11 cellular contexts compared by ENCODE assay signal in the genomic region with DNA sequence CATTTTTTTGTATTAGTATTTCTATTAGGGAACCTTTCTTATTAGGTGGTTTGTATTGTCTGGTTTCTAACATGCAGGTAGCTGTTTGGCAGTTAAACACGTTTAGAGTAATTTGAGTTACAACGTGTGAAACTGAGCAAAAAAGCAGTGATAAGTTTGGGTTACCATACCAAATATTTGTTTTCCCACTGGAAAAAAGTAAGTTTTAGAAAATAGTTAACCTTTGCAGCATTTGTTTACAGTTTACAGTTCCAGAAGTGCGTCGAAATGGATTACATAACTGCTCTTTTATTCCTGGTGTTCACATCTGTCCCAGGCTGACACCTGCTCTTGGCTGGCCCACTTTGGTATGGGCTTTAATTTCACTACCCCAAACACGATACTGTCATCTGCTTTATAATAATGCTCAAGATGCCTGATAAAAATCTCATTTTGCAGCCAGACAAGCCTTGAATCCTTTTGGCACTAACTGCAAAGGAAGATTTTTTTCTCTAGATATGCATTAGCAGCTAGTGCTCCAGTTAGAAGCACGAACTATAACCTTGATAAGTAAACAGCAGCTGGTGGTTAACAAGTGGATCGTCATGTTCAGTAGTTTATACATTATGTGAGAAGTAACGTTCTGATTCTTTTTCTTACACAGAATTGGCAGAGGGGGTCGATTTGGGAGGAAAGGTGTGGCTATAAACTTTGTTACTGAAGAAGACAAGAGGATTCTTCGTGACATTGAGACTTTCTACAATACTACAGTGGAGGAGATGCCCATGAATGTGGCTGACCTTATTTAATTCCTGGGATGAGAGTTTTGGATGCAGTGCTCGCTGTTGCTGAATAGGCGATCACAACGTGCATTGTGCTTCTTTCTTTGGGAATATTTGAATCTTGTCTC. TPM values are rescaled to one million over a fixed set of nuclear protein-coding genes. Genes with fewer than 3 reads are reported as not detected.
A peak's percentile ranks its signal among the peaks of the same experiment; 100 is the strongest.
DNase-seq lines count a peak whose midpoint lies in the region; ATAC-seq and TF ChIP-seq lines count a peak whose summit lies in the region.
"Had no signal": no experiment of that assay in that cellular context is flagged by ENCODE, and none has a peak within 500 bp of the region (broad histone marks: within the 10 kb centered on the region; RNA-seq: fewer than 3 reads in every experiment).

No MANE protein-coding gene starts in this region.

- no peak overlapping the region for H2AFZ ChIP-seq in neural cell (ENCODE audit: low read depth, low read length)

- H3F3A ChIP-seq in neural cell (ENCODE audit: insufficient read depth, low read length, poor library complexity, severe bottlenecking), result peaks cover 7% of the 10 kb centered on the region

- peaks cover 36% of the 10 kb centered on the region for H3K4me1 Mint-ChIP-seq in activated T-helper 2 cell treated with anti-CD3 and anti-CD28 coated beads, Interferon-gamma antibody, Interleukin-2, Interleukin-4, amounts not matched to agents 10 μg/mL and 5 μg/mL and 100 μg/mL, durations not matched to agents 14 hours and 24 hours and 36 hours (ENCODE audit: low read depth)

- TF ChIP-seq RAD21 in neural cell (conservative IDR thresholded peaks at IDR 0.05), result no peak

- H4K20me1 ChIP-seq in neural cell (ENCODE audit: insufficient read depth), result peaks cover 52% of the 10 kb centered on the region

- peaks cover 99% of the 10 kb centered on the region for H3K36me3 ChIP-seq in HUES48 (ENCODE audit: control insufficient read depth, insufficient read depth, low read length)
- peaks cover 38% of the 10 kb centered on the region for H3K36me3 ChIP-seq in neural cell (ENCODE audit: insufficient read depth, low read length)

- no peak overlapping the region for H3K9ac ChIP-seq in HUES48 (ENCODE audit: low read depth, low read length)
- H3K9ac ChIP-seq in neural cell (ENCODE audit: low read length), result no peak overlapping the region

- no peaks in the 10 kb centered on the region for H3K27me3 Mint-ChIP-seq in activated T-helper 2 cell treated with anti-CD3 and anti-CD28 coated beads, Interferon-gamma antibody, Interleukin-2, Interleukin-4, amounts not matched to agents 10 μg/mL and 5 μg/mL and 100 μg/mL, durations not matched to agents 14 hours and 24 hours and 36 hours (ENCODE audit: low read depth)

- ATAC-seq in GM19455 (IDR thresholded peaks at IDR 0.05; ENCODE audit: unreplicated experiment) (no peak), GM19328 (IDR thresholded peaks at IDR 0.05; ENCODE audit: unreplicated experiment) (no peak)

- H3K27ac Mint-ChIP-seq in activated T-helper 2 cell treated with anti-CD3 and anti-CD28 coated beads, Interferon-gamma antibody, Interleukin-2, Interleukin-4, amounts not matched to agents 10 μg/mL and 5 μg/mL and 100 μg/mL, durations not matched to agents 14 hours and 24 hours and 36 hours, result peak overlapping the region; percentile 72

- H3K4me3 Mint-ChIP-seq in activated T-helper 2 cell treated with anti-CD3 and anti-CD28 coated beads, Interferon-gamma antibody, Interleukin-2, Interleukin-4, amounts not matched to agents 10 μg/mL and 5 μg/mL and 100 μg/mL, durations not matched to agents 14 hours and 24 hours and 36 hours (ENCODE audit: low read depth), result peak overlapping the region; percentile 96

- peak; percentile 41 for DNase-seq in NCI-H2196 (lab: John Stamatoyannopoulos, UW; ENCODE audit: unreplicated experiment)
- no peak for DNase-seq in NCI-H2196 treated with DMSO at 0.1 percent for 48 hours (lab: John Stamatoyannopoulos, UW; ENCODE audit: unreplicated experiment)
- no peak for DNase-seq in activated T-helper 2 cell treated with anti-CD3 and anti-CD28 coated beads, Interferon-gamma antibody, Interleukin-2, Interleukin-4, amounts not matched to agents 10 μg/mL and 5 μg/mL and 100 μg/mL, durations not matched to agents 14 hours and 24 hours and 36 hours (ENCODE audit: low spot score)
- DNase-seq in UCSD-AML1 (lab: John Stamatoyannopoulos, UW; ENCODE audit: unreplicated experiment), result no peak
- DNase-seq: hippocampal formation, T-helper 9 cell had no signal

- H3K79me2 ChIP-seq in neural cell (replicated peaks; ENCODE audit: insufficient read depth, low read length), result peaks cover 40% of the 10 kb centered on the region

- H3K4me3 ChIP-seq in HUES48 (ENCODE audit: low read depth, low read length) (no peak overlapping the region), neural cell (ENCODE audit: low read length) (peak overlapping the region; percentile 32)

- intact Hi-C loops in activated T-helper 2 cell treated with anti-CD3 and anti-CD28 coated beads, Interferon-gamma antibody, Interleukin-2, Interleukin-4, amounts not matched to agents 10 μg/mL and 5 μg/mL and 100 μg/mL, durations not matched to agents 14 hours and 24 hours and 36 hours (cut with micrococcal nuclease), result no loop called here

- no peak for TF ChIP-seq EP300 in neural cell (conservative IDR thresholded peaks at IDR 0.05; ENCODE audit: poor library complexity, severe bottlenecking)

- H3K27ac ChIP-seq in HUES48 (ENCODE audit: low read depth, low read length), result peak overlapping the region; percentile 18
- H3K27ac ChIP-seq in neural cell (ENCODE audit: low read length), result no peak overlapping the region

- H3K9me2 ChIP-seq in neural cell (ENCODE audit: insufficient read depth, low read length), result no peaks in the 10 kb centered on the region

- H3K9me3 Mint-ChIP-seq in activated T-helper 2 cell treated with anti-CD3 and anti-CD28 coated beads, Interferon-gamma antibody, Interleukin-2, Interleukin-4, amounts not matched to agents 10 μg/mL and 5 μg/mL and 100 μg/mL, durations not matched to agents 14 hours and 24 hours and 36 hours, result no peaks in the 10 kb centered on the region

- H3K36me3 Mint-ChIP-seq in activated T-helper 2 cell treated with anti-CD3 and anti-CD28 coated beads, Interferon-gamma antibody, Interleukin-2, Interleukin-4, amounts not matched to agents 10 μg/mL and 5 μg/mL and 100 μg/mL, durations not matched to agents 14 hours and 24 hours and 36 hours (ENCODE audit: low read depth), result peaks cover 90% of the 10 kb centered on the region

- no peak overlapping the region for H3K4me2 ChIP-seq in neural cell (ENCODE audit: low read length)

- H3K27me3 ChIP-seq in HUES48 (ENCODE audit: control insufficient read depth, insufficient read depth, low read length) (no peaks in the 10 kb centered on the region), neural cell (ENCODE audit: insufficient read depth, low read depth, low read length) (no peaks in the 10 kb centered on the region)

- no peak for TF ChIP-seq CTCF in neural cell (IDR thresholded peaks at IDR 0.05; ENCODE audit: poor library complexity, severe bottlenecking)

- no peaks in the 10 kb centered on the region; the same call in 1 of the 2 replicates for H3K9me3 ChIP-seq in HUES48 (ENCODE audit: control insufficient read depth, insufficient read depth, low read length)
- H3K9me3 ChIP-seq in neural cell (ENCODE audit: low read length), result no peaks in the 10 kb centered on the region

- 0 out of 2 replicates have a peak, but pooled peaks cover 4% of the 10 kb centered on the region for H3K4me1 ChIP-seq in HUES48 (ENCODE audit: control insufficient read depth, insufficient read depth, low read length)

TF ChIP-seq in neural cell, 6 proteins besides CTCF, POLR2A, EP300 and RAD21:
- TF ChIP-seq EZH2 (IDR thresholded peaks at IDR 0.05; ENCODE audit: borderline replicate concordance, insufficient read depth, low read length, poor library complexity, severe bottlenecking) (no peak), TAF1 (IDR thresholded peaks at IDR 0.05; ENCODE audit: low read depth) (no peak), POLR2AphosphoS5 (IDR thresholded peaks at IDR 0.05) (no peak), MXI1 (conservative IDR thresholded peaks at IDR 0.05; ENCODE audit: poor library complexity, severe bottlenecking) (no peak), SMC3 (conservative IDR thresholded peaks at IDR 0.05; ENCODE audit: poor library complexity) (no peak)
- TF ChIP-seq, protein P1, sequence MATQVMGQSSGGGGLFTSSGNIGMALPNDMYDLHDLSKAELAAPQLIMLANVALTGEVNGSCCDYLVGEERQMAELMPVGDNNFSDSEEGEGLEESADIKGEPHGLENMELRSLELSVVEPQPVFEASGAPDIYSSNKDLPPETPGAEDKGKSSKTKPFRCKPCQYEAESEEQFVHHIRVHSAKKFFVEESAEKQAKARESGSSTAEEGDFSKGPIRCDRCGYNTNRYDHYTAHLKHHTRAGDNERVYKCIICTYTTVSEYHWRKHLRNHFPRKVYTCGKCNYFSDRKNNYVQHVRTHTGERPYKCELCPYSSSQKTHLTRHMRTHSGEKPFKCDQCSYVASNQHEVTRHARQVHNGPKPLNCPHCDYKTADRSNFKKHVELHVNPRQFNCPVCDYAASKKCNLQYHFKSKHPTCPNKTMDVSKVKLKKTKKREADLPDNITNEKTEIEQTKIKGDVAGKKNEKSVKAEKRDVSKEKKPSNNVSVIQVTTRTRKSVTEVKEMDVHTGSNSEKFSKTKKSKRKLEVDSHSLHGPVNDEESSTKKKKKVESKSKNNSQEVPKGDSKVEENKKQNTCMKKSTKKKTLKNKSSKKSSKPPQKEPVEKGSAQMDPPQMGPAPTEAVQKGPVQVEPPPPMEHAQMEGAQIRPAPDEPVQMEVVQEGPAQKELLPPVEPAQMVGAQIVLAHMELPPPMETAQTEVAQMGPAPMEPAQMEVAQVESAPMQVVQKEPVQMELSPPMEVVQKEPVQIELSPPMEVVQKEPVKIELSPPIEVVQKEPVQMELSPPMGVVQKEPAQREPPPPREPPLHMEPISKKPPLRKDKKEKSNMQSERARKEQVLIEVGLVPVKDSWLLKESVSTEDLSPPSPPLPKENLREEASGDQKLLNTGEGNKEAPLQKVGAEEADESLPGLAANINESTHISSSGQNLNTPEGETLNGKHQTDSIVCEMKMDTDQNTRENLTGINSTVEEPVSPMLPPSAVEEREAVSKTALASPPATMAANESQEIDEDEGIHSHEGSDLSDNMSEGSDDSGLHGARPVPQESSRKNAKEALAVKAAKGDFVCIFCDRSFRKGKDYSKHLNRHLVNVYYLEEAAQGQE (IDR thresholded peaks at IDR 0.05; ENCODE audit: borderline replicate concordance), result no peak

RNA-seq across cellular contexts. Expression of a gene that starts 5.3 kb away (rescaled TPM):
- 445 and 450 TPM in 2 replicates for total RNA-seq in activated T-helper 2 cell treated with anti-CD3 and anti-CD28 coated beads, Interferon-gamma antibody, Interleukin-2, Interleukin-4, amounts not matched to agents 10 μg/mL and 5 μg/mL and 100 μg/mL, durations not matched to agents 14 hours and 24 hours and 36 hours
- 2,975 and 3,298 TPM in 2 replicates for polyA plus RNA-seq in neural cell
- 1,236 and 1,574 TPM in 2 replicates for polyA minus RNA-seq in neural cell

RNA-seq across cellular contexts. Expression of a gene that starts 17.6 kb away (rescaled TPM):
- total RNA-seq in activated T-helper 2 cell treated with anti-CD3 and anti-CD28 coated beads, Interferon-gamma antibody, Interleukin-2, Interleukin-4, amounts not matched to agents 10 μg/mL and 5 μg/mL and 100 μg/mL, durations not matched to agents 14 hours and 24 hours and 36 hours, result 97.2 and 105 TPM in 2 replicates
- polyA plus RNA-seq in neural cell, result 85.2 and 91.1 TPM in 2 replicates
- 39.7 and 42.4 TPM in 2 replicates for polyA minus RNA-seq in neural cell

RNA-seq across cellular contexts. Expression of a gene that starts 53.8 kb away (rescaled TPM):
- not detected in 2 replicates for total RNA-seq in activated T-helper 2 cell treated with anti-CD3 and anti-CD28 coated beads, Interferon-gamma antibody, Interleukin-2, Interleukin-4, amounts not matched to agents 10 μg/mL and 5 μg/mL and 100 μg/mL, durations not matched to agents 14 hours and 24 hours and 36 hours
- not detected in 2 replicates for polyA plus RNA-seq in neural cell
- polyA minus RNA-seq in neural cell, result not detected in 2 replicates
- total RNA-seq: pulmonary artery endothelial cell had no signal
